1 cellular context compared by ENCODE assay signal in genomic region chr5:177473461-177473991, GRCh38.
TF ChIP-seq lines count a peak whose summit lies in the region.

TSS of gene DBN1 (minus strand) at chr5:177473634. CDS start at chr5:177473521, 113 bp downstream.

TF ChIP-seq in HepG2, 621 proteins besides CTCF, POLR2A, EP300 and RAD21 (continued from another document):
- 0 out of 2 replicates have a peak, but pooled peaks have one; percentile 38 for TF ChIP-seq PATZ1 (CRISPR knock-in tag; IDR thresholded peaks at IDR 0.05)
- TF ChIP-seq LBX2 (CRISPR knock-in tag; IDR thresholded peaks at IDR 0.05; ENCODE audit: borderline replicate concordance), result no peak
- peak; percentile 42; the same call in 1 of the 2 replicates for TF ChIP-seq TAF1 (CRISPR knock-in tag; IDR thresholded peaks at IDR 0.05)
- TF ChIP-seq HNRNPK (IDR thresholded peaks at IDR 0.05; ENCODE audit: low read depth, low read length, poor library complexity, severe bottlenecking), result peak; percentile 35
- TF ChIP-seq ZMAT5 (CRISPR knock-in tag; IDR thresholded peaks at IDR 0.05; ENCODE audit: borderline replicate concordance, low read depth), result no peak
- TF ChIP-seq KDM2A (CRISPR knock-in tag; IDR thresholded peaks at IDR 0.05; ENCODE audit: borderline replicate concordance, low read depth), result 0 out of 2 replicates have a peak, but pooled peaks have one; percentile 24
- 0 out of 2 replicates have a peak, but pooled peaks have one; percentile 17 for TF ChIP-seq IRF2 (CRISPR knock-in tag; IDR thresholded peaks at IDR 0.05)
- TF ChIP-seq ATF7-NPFF (CRISPR knock-in tag; IDR thresholded peaks at IDR 0.05; ENCODE audit: low read depth), result no peak
- TF ChIP-seq MAZ (IDR thresholded peaks at IDR 0.05; ENCODE audit: borderline replicate concordance, low read depth, low read length), result no peak
- 0 out of 2 replicates have a peak, but pooled peaks have one; percentile 19 for TF ChIP-seq MAZ (CRISPR knock-in tag; IDR thresholded peaks at IDR 0.05; ENCODE audit: low read depth)
- TF ChIP-seq TGIF2 (CRISPR knock-in tag; IDR thresholded peaks at IDR 0.05), result no peak
- no peak for TF ChIP-seq JUN (CRISPR knock-in tag; IDR thresholded peaks at IDR 0.05)
- TF ChIP-seq JUNB (CRISPR knock-in tag; IDR thresholded peaks at IDR 0.05; ENCODE audit: borderline replicate concordance), result no peak
- no peak for TF ChIP-seq ZFP41 (CRISPR knock-in tag; IDR thresholded peaks at IDR 0.05; ENCODE audit: borderline replicate concordance)
- no peak for TF ChIP-seq USF2 (IDR thresholded peaks at IDR 0.05; ENCODE audit: low read depth, low read length)
- no peak for TF ChIP-seq USF2 (CRISPR knock-in tag; IDR thresholded peaks at IDR 0.05; ENCODE audit: borderline replicate concordance)
- no peak for TF ChIP-seq DMTF1 (CRISPR knock-in tag; IDR thresholded peaks at IDR 0.05)
- peak; percentile 44 for TF ChIP-seq PHF8 (CRISPR knock-in tag; IDR thresholded peaks at IDR 0.05)
